1 cellular context compared by ENCODE assay signal in the genomic region with DNA sequence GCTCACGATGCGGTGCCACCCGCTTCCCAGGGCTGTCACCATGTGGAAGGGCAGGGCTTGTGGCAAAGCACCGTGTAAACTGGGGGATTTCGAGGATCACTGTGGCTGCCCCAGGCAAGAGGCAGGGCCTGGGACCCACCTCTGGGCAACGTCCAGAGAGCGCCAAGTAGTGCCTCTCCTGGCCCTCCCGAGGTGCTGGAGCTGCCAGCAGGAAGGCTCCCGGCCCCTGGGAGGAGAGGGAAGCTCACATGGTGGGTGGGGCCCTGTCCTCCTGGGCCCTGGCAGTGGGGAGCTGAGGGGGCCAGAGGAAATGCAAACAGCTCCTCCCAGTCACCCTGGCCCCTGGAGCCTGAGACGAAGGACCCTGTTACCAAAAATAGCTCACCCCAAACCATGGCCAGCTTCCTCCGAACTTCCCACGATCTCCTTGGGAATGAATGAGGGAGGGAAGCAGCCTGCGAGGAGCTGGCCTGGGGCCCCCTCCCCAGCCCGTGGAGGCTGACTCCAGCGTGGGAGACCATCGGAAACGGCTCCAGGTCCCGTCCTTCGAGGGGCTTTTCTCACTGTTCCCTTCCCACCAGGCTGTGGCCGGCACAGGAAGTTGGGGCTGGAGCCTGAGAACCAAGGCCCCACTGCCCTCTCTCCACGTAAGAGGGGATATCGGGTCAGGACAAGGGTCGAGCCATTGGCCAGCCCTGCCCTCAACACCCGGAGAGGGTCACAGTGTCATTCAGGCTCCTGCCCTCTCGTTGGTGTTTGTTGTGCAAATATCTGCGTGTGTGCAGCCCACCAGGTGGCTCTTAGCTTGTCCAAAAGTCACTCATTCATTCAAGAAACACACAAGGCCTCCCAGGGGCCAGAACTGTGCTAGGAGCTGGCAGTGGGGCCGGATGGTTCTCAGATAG.
TF ChIP-seq lines count a peak whose summit lies in the region.

No MANE protein-coding gene starts in this region.

TF ChIP-seq in HepG2, 621 proteins besides CTCF, POLR2A, EP300 and RAD21 (continued from another document and continues in another):
- TF ChIP-seq ZNF670 (CRISPR knock-in tag; IDR thresholded peaks at IDR 0.05; ENCODE audit: borderline replicate concordance) (0 out of 2 replicates have a peak, but pooled peaks have one; percentile 29), ZSCAN22 (CRISPR knock-in tag; IDR thresholded peaks at IDR 0.05) (no peak), MTA1 (CRISPR knock-in tag; IDR thresholded peaks at IDR 0.05; ENCODE audit: borderline replicate concordance) (0 out of 2 replicates have a peak, but pooled peaks have one; percentile 21), ZNF724P (CRISPR knock-in tag; IDR thresholded peaks at IDR 0.05; ENCODE audit: borderline replicate concordance) (no peak), SSRP1 (CRISPR knock-in tag; IDR thresholded peaks at IDR 0.05) (no peak), ETV6 (CRISPR knock-in tag; conservative IDR thresholded peaks at IDR 0.05) (no peak), AGO1 (IDR thresholded peaks at IDR 0.05; ENCODE audit: low read depth, low read length, poor library complexity, severe bottlenecking) (peak; percentile 20), GABPB1 (CRISPR knock-in tag; IDR thresholded peaks at IDR 0.05) (no peak), ZSCAN20 (CRISPR knock-in tag; IDR thresholded peaks at IDR 0.05; ENCODE audit: borderline replicate concordance) (no peak), SMC3 (IDR thresholded peaks at IDR 0.05; ENCODE audit: low read length) (no peak), ZNF629 (CRISPR knock-in tag; conservative IDR thresholded peaks at IDR 0.05) (no peak), ZNF570 (CRISPR knock-in tag; IDR thresholded peaks at IDR 0.05; ENCODE audit: borderline replicate concordance) (no peak), ZNF549 (CRISPR knock-in tag; IDR thresholded peaks at IDR 0.05) (no peak), SMAD3 (CRISPR knock-in tag; IDR thresholded peaks at IDR 0.05) (no peak), PCBP2 (optimal IDR thresholded peaks at IDR 0.05; ENCODE audit: low read depth, low read length, poor library complexity, severe bottlenecking) (no peak), SKI (IDR thresholded peaks at IDR 0.05; ENCODE audit: partially characterized antibody) (no peak), FLYWCH1 (CRISPR knock-in tag; IDR thresholded peaks at IDR 0.05) (no peak), ZNF772 (CRISPR knock-in tag; IDR thresholded peaks at IDR 0.05) (no peak), RARG (CRISPR knock-in tag; IDR thresholded peaks at IDR 0.05; ENCODE audit: low read depth) (no peak), HNF4A (CRISPR knock-in tag; IDR thresholded peaks at IDR 0.05) (0 out of 2 replicates have a peak, but pooled peaks have one; percentile 12), ZBTB7A (CRISPR knock-in tag; IDR thresholded peaks at IDR 0.05) (peak; percentile 21; the same call in 1 of the 2 replicates), GLI4 (CRISPR knock-in tag; IDR thresholded peaks at IDR 0.05; ENCODE audit: borderline replicate concordance) (no peak), KLF6 (CRISPR knock-in tag; IDR thresholded peaks at IDR 0.05) (no peak), ZMAT3 (CRISPR knock-in tag; conservative IDR thresholded peaks at IDR 0.05) (no peak), SRF (IDR thresholded peaks at IDR 0.05; ENCODE audit: low read depth, low read length) (no peak), ASH2L (IDR thresholded peaks at IDR 0.05; ENCODE audit: insufficient read length, low read depth, low read length) (no peak), CCAR2 (optimal IDR thresholded peaks at IDR 0.05; ENCODE audit: low read depth, low read length) (no peak), CHD4 (IDR thresholded peaks at IDR 0.05; ENCODE audit: borderline replicate concordance, low read length) (no peak), ZNF160 (CRISPR knock-in tag; IDR thresholded peaks at IDR 0.05) (no peak), MEF2D (CRISPR knock-in tag; IDR thresholded peaks at IDR 0.05) (0 out of 2 replicates have a peak, but pooled peaks have one; percentile 24), EEA1 (CRISPR knock-in tag; IDR thresholded peaks at IDR 0.05; ENCODE audit: borderline replicate concordance) (no peak)
- TF ChIP-seq, protein P1, sequence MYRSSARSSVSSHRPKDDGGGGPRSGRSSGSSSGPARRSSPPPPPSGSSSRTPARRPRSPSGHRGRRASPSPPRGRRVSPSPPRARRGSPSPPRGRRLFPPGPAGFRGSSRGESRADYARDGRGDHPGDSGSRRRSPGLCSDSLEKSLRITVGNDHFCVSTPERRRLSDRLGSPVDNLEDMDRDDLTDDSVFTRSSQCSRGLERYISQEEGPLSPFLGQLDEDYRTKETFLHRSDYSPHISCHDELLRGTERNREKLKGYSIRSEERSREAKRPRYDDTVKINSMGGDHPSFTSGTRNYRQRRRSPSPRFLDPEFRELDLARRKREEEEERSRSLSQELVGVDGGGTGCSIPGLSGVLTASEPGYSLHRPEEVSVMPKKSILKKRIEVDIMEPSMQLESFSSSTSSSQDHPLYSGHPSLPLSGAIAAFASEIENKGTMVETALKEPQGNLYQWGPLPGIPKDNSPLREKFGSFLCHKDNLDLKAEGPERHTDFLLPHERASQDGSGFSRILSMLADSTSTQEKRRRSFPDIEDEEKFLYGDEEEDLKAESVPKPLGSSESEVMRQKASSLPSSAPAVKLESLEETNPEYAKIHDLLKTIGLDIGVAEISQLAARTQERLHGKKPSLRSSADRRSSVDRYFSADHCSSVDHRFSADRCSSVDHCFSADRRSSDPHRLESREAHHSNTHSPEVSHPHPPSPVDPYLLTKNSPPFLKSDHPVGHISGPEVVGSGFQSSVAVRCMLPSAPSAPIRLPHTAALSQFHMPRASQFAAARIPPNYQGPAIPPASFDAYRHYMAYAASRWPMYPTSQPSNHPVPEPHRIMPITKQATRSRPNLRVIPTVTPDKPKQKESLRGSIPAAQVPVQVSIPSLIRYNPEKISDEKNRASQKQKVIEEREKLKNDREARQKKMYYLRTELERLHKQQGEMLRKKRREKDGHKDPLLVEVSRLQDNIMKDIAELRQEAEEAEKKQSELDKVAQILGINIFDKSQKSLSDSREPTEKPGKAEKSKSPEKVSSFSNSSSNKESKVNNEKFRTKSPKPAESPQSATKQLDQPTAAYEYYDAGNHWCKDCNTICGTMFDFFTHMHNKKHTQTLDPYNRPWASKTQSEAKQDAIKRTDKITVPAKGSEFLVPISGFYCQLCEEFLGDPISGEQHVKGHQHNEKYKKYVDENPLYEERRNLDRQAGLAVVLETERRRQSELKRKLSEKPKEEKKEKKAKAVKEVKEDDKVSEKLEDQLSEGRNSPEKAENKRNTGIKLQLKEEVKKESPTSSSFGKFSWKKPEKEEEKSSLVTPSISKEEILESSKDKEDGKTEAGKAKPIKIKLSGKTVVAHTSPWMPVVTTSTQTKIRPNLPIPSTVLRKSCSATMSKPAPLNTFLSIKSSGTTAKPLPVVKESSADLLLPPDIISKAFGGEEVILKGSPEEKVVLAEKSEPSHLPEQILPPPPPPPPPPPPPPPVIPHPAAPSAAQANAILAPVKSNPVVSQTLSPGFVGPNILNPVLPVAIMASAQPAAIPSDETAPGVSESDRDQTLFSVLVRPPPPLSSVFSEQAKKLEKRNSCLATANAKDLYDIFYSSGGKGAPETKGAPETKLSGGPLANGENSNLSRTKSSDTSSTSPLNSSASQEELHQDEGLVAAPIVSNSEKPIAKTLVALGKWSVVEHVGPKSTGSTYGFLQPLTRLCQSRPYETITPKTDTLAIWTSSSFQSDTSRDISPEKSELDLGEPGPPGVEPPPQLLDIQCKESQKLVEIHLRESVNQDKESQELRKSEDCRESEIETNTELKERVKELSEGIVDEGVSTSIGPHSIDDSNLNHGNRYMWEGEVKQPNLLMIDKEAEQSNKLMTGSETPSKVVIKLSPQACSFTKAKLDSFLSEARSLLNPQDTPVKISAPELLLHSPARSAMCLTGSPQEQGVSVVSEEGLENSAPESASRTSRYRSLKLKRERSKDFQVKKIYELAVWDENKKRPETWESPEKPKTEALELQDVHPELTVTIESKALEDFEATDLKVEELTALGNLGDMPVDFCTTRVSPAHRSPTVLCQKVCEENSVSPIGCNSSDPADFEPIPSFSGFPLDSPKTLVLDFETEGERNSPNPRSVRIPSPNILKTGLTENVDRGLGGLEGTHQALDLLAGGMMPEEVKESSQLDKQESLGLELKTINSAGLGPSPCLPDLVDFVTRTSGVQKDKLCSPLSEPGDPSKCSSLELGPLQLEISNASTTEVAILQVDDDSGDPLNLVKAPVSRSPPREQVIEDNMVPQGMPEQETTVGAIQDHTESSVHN (CRISPR knock-in tag; IDR thresholded peaks at IDR 0.05) = no peak
- TF ChIP-seq, protein P2, sequence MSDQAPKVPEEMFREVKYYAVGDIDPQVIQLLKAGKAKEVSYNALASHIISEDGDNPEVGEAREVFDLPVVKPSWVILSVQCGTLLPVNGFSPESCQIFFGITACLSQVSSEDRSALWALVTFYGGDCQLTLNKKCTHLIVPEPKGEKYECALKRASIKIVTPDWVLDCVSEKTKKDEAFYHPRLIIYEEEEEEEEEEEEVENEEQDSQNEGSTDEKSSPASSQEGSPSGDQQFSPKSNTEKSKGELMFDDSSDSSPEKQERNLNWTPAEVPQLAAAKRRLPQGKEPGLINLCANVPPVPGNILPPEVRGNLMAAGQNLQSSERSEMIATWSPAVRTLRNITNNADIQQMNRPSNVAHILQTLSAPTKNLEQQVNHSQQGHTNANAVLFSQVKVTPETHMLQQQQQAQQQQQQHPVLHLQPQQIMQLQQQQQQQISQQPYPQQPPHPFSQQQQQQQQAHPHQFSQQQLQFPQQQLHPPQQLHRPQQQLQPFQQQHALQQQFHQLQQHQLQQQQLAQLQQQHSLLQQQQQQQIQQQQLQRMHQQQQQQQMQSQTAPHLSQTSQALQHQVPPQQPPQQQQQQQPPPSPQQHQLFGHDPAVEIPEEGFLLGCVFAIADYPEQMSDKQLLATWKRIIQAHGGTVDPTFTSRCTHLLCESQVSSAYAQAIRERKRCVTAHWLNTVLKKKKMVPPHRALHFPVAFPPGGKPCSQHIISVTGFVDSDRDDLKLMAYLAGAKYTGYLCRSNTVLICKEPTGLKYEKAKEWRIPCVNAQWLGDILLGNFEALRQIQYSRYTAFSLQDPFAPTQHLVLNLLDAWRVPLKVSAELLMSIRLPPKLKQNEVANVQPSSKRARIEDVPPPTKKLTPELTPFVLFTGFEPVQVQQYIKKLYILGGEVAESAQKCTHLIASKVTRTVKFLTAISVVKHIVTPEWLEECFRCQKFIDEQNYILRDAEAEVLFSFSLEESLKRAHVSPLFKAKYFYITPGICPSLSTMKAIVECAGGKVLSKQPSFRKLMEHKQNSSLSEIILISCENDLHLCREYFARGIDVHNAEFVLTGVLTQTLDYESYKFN (CRISPR knock-in tag; conservative IDR thresholded peaks at IDR 0.05) = peak; percentile 47; the same call in 1 of the 2 replicates
- TF ChIP-seq, protein P3, sequence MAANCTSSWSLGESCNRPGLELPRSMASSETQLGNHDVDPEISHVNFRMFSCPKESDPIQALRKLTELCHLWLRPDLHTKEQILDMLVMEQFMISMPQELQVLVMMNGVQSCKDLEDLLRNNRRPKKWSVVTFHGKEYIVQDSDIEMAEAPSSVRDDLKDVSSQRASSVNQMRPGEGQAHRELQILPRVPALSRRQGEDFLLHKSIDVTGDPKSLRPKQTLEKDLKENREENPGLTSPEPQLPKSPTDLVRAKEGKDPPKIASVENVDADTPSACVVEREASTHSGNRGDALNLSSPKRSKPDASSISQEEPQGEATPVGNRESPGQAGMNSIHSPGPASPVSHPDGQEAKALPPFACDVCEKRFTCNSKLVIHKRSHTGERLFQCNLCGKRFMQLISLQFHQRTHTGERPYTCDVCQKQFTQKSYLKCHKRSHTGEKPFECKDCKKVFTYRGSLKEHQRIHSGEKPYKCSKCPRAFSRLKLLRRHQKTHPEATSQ (CRISPR knock-in tag; IDR thresholded peaks at IDR 0.05; ENCODE audit: borderline replicate concordance) = no peak
- TF ChIP-seq, protein P4, sequence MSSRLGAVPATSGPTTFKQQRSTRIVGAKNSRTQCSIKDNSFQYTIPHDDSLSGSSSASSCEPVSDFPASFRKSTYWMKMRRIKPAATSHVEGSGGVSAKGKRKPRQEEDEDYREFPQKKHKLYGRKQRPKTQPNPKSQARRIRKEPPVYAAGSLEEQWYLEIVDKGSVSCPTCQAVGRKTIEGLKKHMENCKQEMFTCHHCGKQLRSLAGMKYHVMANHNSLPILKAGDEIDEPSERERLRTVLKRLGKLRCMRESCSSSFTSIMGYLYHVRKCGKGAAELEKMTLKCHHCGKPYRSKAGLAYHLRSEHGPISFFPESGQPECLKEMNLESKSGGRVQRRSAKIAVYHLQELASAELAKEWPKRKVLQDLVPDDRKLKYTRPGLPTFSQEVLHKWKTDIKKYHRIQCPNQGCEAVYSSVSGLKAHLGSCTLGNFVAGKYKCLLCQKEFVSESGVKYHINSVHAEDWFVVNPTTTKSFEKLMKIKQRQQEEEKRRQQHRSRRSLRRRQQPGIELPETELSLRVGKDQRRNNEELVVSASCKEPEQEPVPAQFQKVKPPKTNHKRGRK (CRISPR knock-in tag; IDR thresholded peaks at IDR 0.05) = no peak
- TF ChIP-seq, protein P5, sequence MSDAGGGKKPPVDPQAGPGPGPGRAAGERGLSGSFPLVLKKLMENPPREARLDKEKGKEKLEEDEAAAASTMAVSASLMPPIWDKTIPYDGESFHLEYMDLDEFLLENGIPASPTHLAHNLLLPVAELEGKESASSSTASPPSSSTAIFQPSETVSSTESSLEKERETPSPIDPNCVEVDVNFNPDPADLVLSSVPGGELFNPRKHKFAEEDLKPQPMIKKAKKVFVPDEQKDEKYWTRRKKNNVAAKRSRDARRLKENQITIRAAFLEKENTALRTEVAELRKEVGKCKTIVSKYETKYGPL (CRISPR knock-in tag; IDR thresholded peaks at IDR 0.05) = no peak
- TF ChIP-seq, protein P6, sequence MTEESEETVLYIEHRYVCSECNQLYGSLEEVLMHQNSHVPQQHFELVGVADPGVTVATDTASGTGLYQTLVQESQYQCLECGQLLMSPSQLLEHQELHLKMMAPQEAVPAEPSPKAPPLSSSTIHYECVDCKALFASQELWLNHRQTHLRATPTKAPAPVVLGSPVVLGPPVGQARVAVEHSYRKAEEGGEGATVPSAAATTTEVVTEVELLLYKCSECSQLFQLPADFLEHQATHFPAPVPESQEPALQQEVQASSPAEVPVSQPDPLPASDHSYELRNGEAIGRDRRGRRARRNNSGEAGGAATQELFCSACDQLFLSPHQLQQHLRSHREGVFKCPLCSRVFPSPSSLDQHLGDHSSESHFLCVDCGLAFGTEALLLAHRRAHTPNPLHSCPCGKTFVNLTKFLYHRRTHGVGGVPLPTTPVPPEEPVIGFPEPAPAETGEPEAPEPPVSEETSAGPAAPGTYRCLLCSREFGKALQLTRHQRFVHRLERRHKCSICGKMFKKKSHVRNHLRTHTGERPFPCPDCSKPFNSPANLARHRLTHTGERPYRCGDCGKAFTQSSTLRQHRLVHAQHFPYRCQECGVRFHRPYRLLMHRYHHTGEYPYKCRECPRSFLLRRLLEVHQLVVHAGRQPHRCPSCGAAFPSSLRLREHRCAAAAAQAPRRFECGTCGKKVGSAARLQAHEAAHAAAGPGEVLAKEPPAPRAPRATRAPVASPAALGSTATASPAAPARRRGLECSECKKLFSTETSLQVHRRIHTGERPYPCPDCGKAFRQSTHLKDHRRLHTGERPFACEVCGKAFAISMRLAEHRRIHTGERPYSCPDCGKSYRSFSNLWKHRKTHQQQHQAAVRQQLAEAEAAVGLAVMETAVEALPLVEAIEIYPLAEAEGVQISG (CRISPR knock-in tag; IDR thresholded peaks at IDR 0.05) = peak; percentile 33; the same call in 1 of the 2 replicates
